ENCODE assay signal across 28 cellular contexts in genomic region chr18:1056404-1056803, GRCh38.
"Had no signal": no experiment of that assay in that cellular context is flagged by ENCODE, and none has a peak within 500 bp of the region (broad histone marks: within the 10 kb centered on the region; RNA-seq: fewer than 3 reads in every experiment).

No MANE protein-coding gene starts in this region.

- H3K27me3 ChIP-seq: colonic mucosa, dorsolateral prefrontal cortex, esophagus muscularis mucosa, esophagus squamous epithelium, foreskin keratinocyte, gastrocnemius medialis, gastroesophageal sphincter, heart left ventricle, heart right ventricle had no signal

- DNase-seq: colonic mucosa; cortex of kidney; dermis blood vessel endothelial cell; dorsolateral prefrontal cortex; effector CD4-positive, alpha-beta T cell; effector CD8-positive, alpha-beta T cell; effector memory CD4-positive, alpha-beta T cell; effector memory CD8-positive, alpha-beta T cell; endodermal cell; erythroblast; esophagus squamous epithelium; foreskin fibroblast; foreskin keratinocyte; foreskin melanocyte; gastrocnemius medialis; glutamatergic neuron; head of caudate nucleus; heart left ventricle; heart right ventricle had no signal

- H3K27ac ChIP-seq: colonic mucosa, coronary artery, dorsolateral prefrontal cortex, epithelial cell of prostate, esophagus muscularis mucosa, esophagus squamous epithelium, foreskin keratinocyte, gastrocnemius medialis, gastroesophageal sphincter, heart left ventricle, heart right ventricle had no signal

- H3K36me3 ChIP-seq: colonic mucosa, esophagus muscularis mucosa, esophagus squamous epithelium, gastrocnemius medialis, gastroesophageal sphincter, heart left ventricle, heart right ventricle had no signal

- ATAC-seq: effector memory CD8-positive, alpha-beta T cell; esophagus mucosa; foreskin keratinocyte; gastrocnemius medialis; gastroesophageal sphincter; heart left ventricle; heart right ventricle had no signal

- FAIRE-seq: colon, endometrium, endothelial cell of umbilical vein, frontal cortex had no signal

- H3K9me3 ChIP-seq: colonic mucosa had no signal

- H3K4me3 ChIP-seq: colonic mucosa, coronary artery, dorsolateral prefrontal cortex, esophagus muscularis mucosa, esophagus squamous epithelium, gastrocnemius medialis, gastroesophageal sphincter, heart left ventricle, heart right ventricle had no signal

- H3K4me1 ChIP-seq: colonic mucosa, esophagus muscularis mucosa, esophagus squamous epithelium, foreskin keratinocyte, gastrocnemius medialis, gastroesophageal sphincter, heart left ventricle, heart right ventricle had no signal
